Comparison of ENCODE assay signal across 1 cellular context in genomic region chr2:127418300-127419111, GRCh38.
TF ChIP-seq lines count a peak whose summit lies in the region.

PROC (plus strand) TSS chr2:127418427; CDS start chr2:127419943, 1,516 bp downstream.

TF ChIP-seq in IMR-90, 13 proteins besides CTCF, POLR2A, EP300 and RAD21:
- TF ChIP-seq SMC3 (IDR thresholded peaks at IDR 0.05; ENCODE audit: low read depth, low read length) = no peak
- TF ChIP-seq CEBPB (IDR thresholded peaks at IDR 0.05; ENCODE audit: low read depth, low read length) = no peak
- TF ChIP-seq CHD1 (IDR thresholded peaks at IDR 0.05; ENCODE audit: low read depth, low read length) = no peak
- TF ChIP-seq BHLHE40 (IDR thresholded peaks at IDR 0.05; ENCODE audit: low read depth, low read length) = no peak
- no peak for TF ChIP-seq RFX5 (IDR thresholded peaks at IDR 0.05; ENCODE audit: low read depth, low read length)
- TF ChIP-seq USF2 (IDR thresholded peaks at IDR 0.05; ENCODE audit: low read depth, low read length) = no peak
- no peak for TF ChIP-seq RCOR1 (IDR thresholded peaks at IDR 0.05; ENCODE audit: insufficient replicate concordance, low read length)
- no peak for TF ChIP-seq ELK1 (IDR thresholded peaks at IDR 0.05; ENCODE audit: borderline replicate concordance, low read depth, low read length)
- no peak for TF ChIP-seq MAZ (IDR thresholded peaks at IDR 0.05; ENCODE audit: borderline replicate concordance, low read depth, low read length)
- TF ChIP-seq FOS (IDR thresholded peaks at IDR 0.05; ENCODE audit: low read depth, low read length) = no peak
- no peak for TF ChIP-seq MXI1 (IDR thresholded peaks at IDR 0.05; ENCODE audit: borderline replicate concordance, low read depth, low read length)
- no peak for TF ChIP-seq NFE2L2 (IDR thresholded peaks at IDR 0.05; ENCODE audit: low read depth, low read length)
- no peak for TF ChIP-seq MAFK (IDR thresholded peaks at IDR 0.05; ENCODE audit: low read depth, low read length)
